ENCODE assay signal across 10 cellular contexts in genomic region chr21:37916795-37917142, GRCh38. TPM values are rescaled to one million over a fixed set of nuclear protein-coding genes. Genes with fewer than 3 reads are reported as not detected.
DNase-seq lines count a peak whose midpoint lies in the region; TF ChIP-seq lines count a peak whose summit lies in the region.
"Had no signal": no experiment of that assay in that cellular context is flagged by ENCODE, and none has a peak within 500 bp of the region (broad histone marks: within the 10 kb centered on the region; RNA-seq: fewer than 3 reads in every experiment).

No MANE protein-coding gene starts in this region.

- no peak overlapping the region for H2BK5ac ChIP-seq in H9 (ENCODE audit: insufficient read length, low read length)

- H2BK12ac ChIP-seq in H9 (ENCODE audit: insufficient read length, low read depth, low read length) = no peak overlapping the region

- H4K5ac ChIP-seq in H9 (ENCODE audit: insufficient read length, low read depth, low read length) = no peak overlapping the region

- no peak overlapping the region for H3K9ac ChIP-seq in H9 (ENCODE audit: extremely low read depth, insufficient read length, low read length)
- H3K9ac ChIP-seq in adipocyte (ENCODE audit: low read length) = no peak overlapping the region

- peaks cover 0 to 4% (median 1%) of the 10 kb centered on the region in 3 experiments; a peak in 1 of 7 replicates for H3K36me3 Mint-ChIP-seq in H9 (ENCODE audit: insufficient read depth in 1 of 3, low read depth in 3 of 3)

- H2BK120ac ChIP-seq in H9 (ENCODE audit: low read depth, low read length, poor library complexity, severe bottlenecking) = no peak overlapping the region

- no peak overlapping the region for H3T11ph ChIP-seq in H9 (ENCODE audit: low read length)

- peaks cover 22% of the 10 kb centered on the region for H3K23me2 ChIP-seq in H9 (ENCODE audit: insufficient read length, low read depth, low read length, poor library complexity, severe bottlenecking)

- peaks cover 49 to 57% of the 10 kb centered on the region in 2 experiments for H3K4me1 Mint-ChIP-seq in H9

- H3K27ac ChIP-seq in ACC112 (ENCODE audit: low read depth, low read length) (no peak overlapping the region), H9 (ENCODE audit: insufficient read length, low read depth, low read length) (no peak overlapping the region)

- peaks cover 31% of the 10 kb centered on the region for H3K27me3 ChIP-seq in ACC112 (ENCODE audit: insufficient read depth, low read length)
- peaks cover 12% of the 10 kb centered on the region for H3K27me3 ChIP-seq in H9 (ENCODE audit: insufficient read depth, low read length)
- peaks cover 55% of the 10 kb centered on the region for H3K27me3 ChIP-seq in adipocyte (replicated peaks; ENCODE audit: control insufficient read depth, insufficient read depth, low read length)
- peaks cover 16% of the 10 kb centered on the region for H3K27me3 ChIP-seq in kidney epithelial cell (ENCODE audit: control insufficient read depth, insufficient read depth, low read length)

- H3K79me2 ChIP-seq in ACC112 (ENCODE audit: control insufficient read depth, insufficient read depth, low read length, unreplicated experiment) (no peaks in the 10 kb centered on the region), H9 (ENCODE audit: insufficient read depth, low read length) (no peaks in the 10 kb centered on the region)

- H3K4ac ChIP-seq in H9 (ENCODE audit: low read depth, low read length) = no peak overlapping the region

- H4K91ac ChIP-seq in H9 (ENCODE audit: insufficient read length, low read depth, low read length) = no peak overlapping the region

- H3K36me3 ChIP-seq in ACC112 (ENCODE audit: insufficient read depth, low read length) (no peaks in the 10 kb centered on the region), adipocyte (ENCODE audit: control insufficient read depth, insufficient read depth, low read length, severe bottlenecking) (no peaks in the 10 kb centered on the region), kidney epithelial cell (ENCODE audit: control insufficient read depth, insufficient read depth, low read length) (no peaks in the 10 kb centered on the region)

- no peak overlapping the region for H3K14ac ChIP-seq in H9 (ENCODE audit: insufficient read depth, low read length)

- H4K20me1 ChIP-seq in H9 (ENCODE audit: control insufficient read depth, insufficient read depth, insufficient read length) = no peaks in the 10 kb centered on the region

- H3K4me1 ChIP-seq in ACC112 (ENCODE audit: control insufficient read depth, insufficient read depth, low read length, unreplicated experiment) (peaks cover 26% of the 10 kb centered on the region), H9 (ENCODE audit: insufficient read depth, low read length) (peaks cover 9% of the 10 kb centered on the region), adipocyte (ENCODE audit: control insufficient read depth, insufficient read depth, low read length) (peaks cover 6% of the 10 kb centered on the region)

- H3K4me3 ChIP-seq in ACC112 (ENCODE audit: low read depth, low read length) = peak overlapping the region; percentile 76
- peak overlapping the region; percentile 71 for H3K4me3 ChIP-seq in adipocyte (ENCODE audit: low read length)
- H3K4me3 ChIP-seq in kidney epithelial cell (ENCODE audit: low read depth, low read length) = peak overlapping the region; percentile 26

- no peak overlapping the region for H3K18ac ChIP-seq in H9 (ENCODE audit: insufficient read length, low read depth, low read length)

- H3K56ac ChIP-seq in H9 (ENCODE audit: insufficient read length, low read depth, low read length) = no peak overlapping the region

- peaks cover 39% of the 10 kb centered on the region for H3K27me3 Mint-ChIP-seq in H9 (ENCODE audit: low read depth)

- H3K4me3 Mint-ChIP-seq in H9 = peak overlapping the region; percentile 62 to 82
- H3K4me3 Mint-ChIP-seq: activated CD8-positive, alpha-beta T cell treated with anti-CD3 and anti-CD28 coated beads for 36 hours had no signal

- H4K8ac ChIP-seq in H9 (replicated peaks; ENCODE audit: insufficient read length, low read depth, low read length) = no peak overlapping the region

- H3K23ac ChIP-seq in H9 (ENCODE audit: insufficient read length, low read depth, low read length) = no peak overlapping the region

- H2BK20ac ChIP-seq in H9 (ENCODE audit: low read depth, low read length, poor library complexity, severe bottlenecking) = no peak overlapping the region

- peak; percentile 62 for TF ChIP-seq CTCF in H9 (conservative IDR thresholded peaks at IDR 0.05)
- peak; percentile 62 for TF ChIP-seq CTCF in kidney epithelial cell (IDR thresholded peaks at IDR 0.05; ENCODE audit: insufficient read depth, low read length, poor library complexity, severe bottlenecking)

- DNase-seq in H9 (peak; percentile 83), adipocyte (ENCODE audit: low read depth) (peak; percentile 10), kidney epithelial cell (ENCODE audit: low read depth) (no peak), NOMO-1 (lab: John Stamatoyannopoulos, UW; ENCODE audit: unreplicated experiment in 2 of 2) (no peak), GM19238 (ENCODE audit: insufficient read length, low spot score) (no peak), glomerular visceral epithelial cell (ENCODE audit: extremely low spot score) (no peak)
- DNase-seq in stimulated activated CD4-positive, alpha-beta T cell treated with anti-CD3 and anti-CD28 coated beads, Interleukin-4, amount 100 ng/mL, for 24 hours = no peak
- DNase-seq: cortex of kidney had no signal

- H3K4me2 ChIP-seq in H9 (ENCODE audit: insufficient read depth, insufficient read length, low read length) = peak overlapping the region; percentile 94

- H2AFZ ChIP-seq in ACC112 (ENCODE audit: low read length, unreplicated experiment) (peak overlapping the region; percentile 50), H9 (ENCODE audit: low read length) (peak overlapping the region; percentile 24)

- no peak overlapping the region for H3K27ac Mint-ChIP-seq in H9
- H3K27ac Mint-ChIP-seq: activated CD8-positive, alpha-beta T cell treated with anti-CD3 and anti-CD28 coated beads for 36 hours had no signal

- peaks cover 2 to 3% of the 10 kb centered on the region in 2 experiments; a peak in 4 of 5 replicates for H3K9me3 Mint-ChIP-seq in H9
- H3K9me3 Mint-ChIP-seq: activated CD8-positive, alpha-beta T cell treated with anti-CD3 and anti-CD28 coated beads for 36 hours had no signal

- H2AK5ac ChIP-seq in H9 (ENCODE audit: insufficient read length, low read length) = no peak overlapping the region

- H3K9me3 ChIP-seq in H9 (ENCODE audit: control insufficient read depth, low read depth, low read length) (no peaks in the 10 kb centered on the region), adipocyte (ENCODE audit: control insufficient read depth, low read length) (no peaks in the 10 kb centered on the region)

- WGBS in H9 (ENCODE audit: extremely low coverage, insufficient read length, low lambda C conversion rate) = no CpG with 5 or more reads among the region's 15 CpGs

- H2BK15ac ChIP-seq in H9 (ENCODE audit: low read depth, low read length) = no peak overlapping the region

- H3K79me1 ChIP-seq in H9 (ENCODE audit: insufficient read depth, low read depth, low read length, poor library complexity, severe bottlenecking) = no peaks in the 10 kb centered on the region

RNA-seq across cellular contexts. Expression of gene KCNJ6, which starts 0.5 kb away (rescaled TPM):
- total RNA-seq in H9 (2021) (1.2 and 1.3 TPM in 2 replicates), kidney epithelial cell (0.07 and 0.33 TPM in 2 replicates)
- total RNA-seq: activated CD8-positive, alpha-beta T cell treated with anti-CD3 and anti-CD28 coated beads for 36 hours had no signal

Comparison
In these comparisons a context has a peak if more than half of its experiments do, and no peak if none do; other contexts are left out.
1. H3K4me3 ChIP-seq: peak in every context shown above with its lines; median percentile 76 in ACC112; 71 in adipocyte; 26 in kidney epithelial cell.
2. DNase-seq: peak in H9 (single experiment) and adipocyte (single experiment); none in kidney epithelial cell (single experiment), stimulated activated CD4-positive, alpha-beta T cell treated with anti-CD3 and anti-CD28 coated beads, Interleukin-4, amount 100 ng/mL, for 24 hours (single experiment), NOMO-1 (0 of 2), GM19238 (single experiment) and glomerular visceral epithelial cell (single experiment).